Comparison of ENCODE assay signal across 8 cellular contexts in genomic region chr15:61537337-61537736, GRCh38.
"Had no signal": no experiment of that assay in that cellular context is flagged by ENCODE, and none has a peak within 500 bp of the region (broad histone marks: within the 10 kb centered on the region; RNA-seq: fewer than 3 reads in every experiment).

No MANE protein-coding gene starts in this region.

- ATAC-seq: K562 had no signal

- FAIRE-seq: H1, H54, HTR-8/SVneo, K562 had no signal

- H2AFZ ChIP-seq: GM23248 had no signal

- H3K9me3 Mint-ChIP-seq: H9 had no signal

- H3K9ac ChIP-seq: GM23248 had no signal

- H3K4me3 ChIP-seq: GM23248, K562 had no signal

- H3K27ac ChIP-seq: GM23248 had no signal

- DNase-seq: GM23248, H9, HCEC 1CT, IMR-90 had no signal

- H3K27ac Mint-ChIP-seq: H9 had no signal

- H3K4me3 Mint-ChIP-seq: H9 had no signal
